11 cellular contexts compared by ENCODE assay signal in genomic region chr7:154832557-154833138, GRCh38.
DNase-seq lines count a peak whose midpoint lies in the region; ATAC-seq and TF ChIP-seq lines count a peak whose summit lies in the region.
"Had no signal": no experiment of that assay in that cellular context is flagged by ENCODE, and none has a peak within 500 bp of the region (broad histone marks: within the 10 kb centered on the region; RNA-seq: fewer than 3 reads in every experiment).

No MANE protein-coding gene starts in this region.

- H3K4me2 ChIP-seq in H9 (ENCODE audit: insufficient read depth, insufficient read length, low read length) = no peak overlapping the region
- no peak overlapping the region for H3K4me2 ChIP-seq in OCI-LY1 (ENCODE audit: low read length)

- no CpG with 5 or more reads among the region's 12 CpGs for WGBS in H9 (ENCODE audit: extremely low coverage, insufficient read length, low lambda C conversion rate)

- no peak overlapping the region for H3K4me3 ChIP-seq in OCI-LY1 (ENCODE audit: low read depth, low read length, poor library complexity, severe bottlenecking)
- H3K4me3 ChIP-seq: adrenal gland had no signal

- no peak overlapping the region for H4K5ac ChIP-seq in H9 (ENCODE audit: insufficient read length, low read depth, low read length)

- no peak overlapping the region; a peak in 1 of 5 replicates for H3K4me3 Mint-ChIP-seq in H9
- no peak overlapping the region for H3K4me3 Mint-ChIP-seq in HFFc6

- H3K9me3 Mint-ChIP-seq in H9 (no peaks in the 10 kb centered on the region; a peak in 1 of 5 replicates), HFFc6 (peaks cover 48% of the 10 kb centered on the region)

- no peak overlapping the region for H3K18ac ChIP-seq in H9 (ENCODE audit: insufficient read length, low read depth, low read length)

- no peaks in the 10 kb centered on the region for H3K23me2 ChIP-seq in H9 (ENCODE audit: insufficient read length, low read depth, low read length, poor library complexity, severe bottlenecking)

- H3K9me3 ChIP-seq in H9 (ENCODE audit: control insufficient read depth, low read depth, low read length) = no peaks in the 10 kb centered on the region
- H3K9me3 ChIP-seq in OCI-LY1 (ENCODE audit: low read length) = no peaks in the 10 kb centered on the region
- H3K9me3 ChIP-seq: adrenal gland had no signal

- no peaks in the 10 kb centered on the region for H3K36me3 ChIP-seq in OCI-LY1 (ENCODE audit: insufficient read depth, low read length)
- H3K36me3 ChIP-seq: adrenal gland had no signal

- H2BK15ac ChIP-seq in H9 (ENCODE audit: low read depth, low read length) = no peak overlapping the region

- H4K20me1 ChIP-seq in H9 (ENCODE audit: control insufficient read depth, insufficient read depth, insufficient read length) = peaks cover 4% of the 10 kb centered on the region
- no peaks in the 10 kb centered on the region for H4K20me1 ChIP-seq in OCI-LY1 (ENCODE audit: insufficient read depth, low read length)

- H3K4me1 Mint-ChIP-seq in H9 = no peaks in the 10 kb centered on the region
- H3K4me1 Mint-ChIP-seq in HFFc6 (ENCODE audit: low read depth) = no peaks in the 10 kb centered on the region

- H3K79me2 ChIP-seq in H9 (ENCODE audit: insufficient read depth, low read length) = no peaks in the 10 kb centered on the region
- H3K79me2 ChIP-seq in OCI-LY1 (ENCODE audit: insufficient read depth, low read length) = no peaks in the 10 kb centered on the region

- TF ChIP-seq CTCF in H9 (conservative IDR thresholded peaks at IDR 0.05) = peak; percentile 63
- TF ChIP-seq CTCF in OCI-LY1 (IDR thresholded peaks at IDR 0.05; ENCODE audit: low read length) = peak; percentile 55
- no peak for TF ChIP-seq CTCF in HFFc6 (IDR thresholded peaks at IDR 0.05)

- DNase-seq in DMS153 (lab: John Stamatoyannopoulos, UW) (peak; percentile 47), H9 (peak; percentile 55), left kidney (ENCODE audit: low read depth, low spot score) (peak; percentile 65), HFFc6 (no peak)
- no peak for DNase-seq in stimulated activated naive CD8-positive, alpha-beta T cell treated with anti-CD3 and anti-CD28 coated beads, Interleukin-15, Interleukin-2, amounts not matched to agents 100 U/mL and 50 U/mL, for 24 hours
- DNase-seq: foreskin keratinocyte, T-helper 1 cell had no signal

- no peak overlapping the region for H3K56ac ChIP-seq in H9 (ENCODE audit: insufficient read length, low read depth, low read length)

- H3K27ac ChIP-seq in H9 (ENCODE audit: insufficient read length, low read depth, low read length) = no peak overlapping the region
- no peak overlapping the region for H3K27ac ChIP-seq in OCI-LY1 (ENCODE audit: low read depth, low read length, poor library complexity, severe bottlenecking)
- H3K27ac ChIP-seq: adrenal gland, foreskin keratinocyte had no signal

- no peak overlapping the region for H3K9ac ChIP-seq in H9 (ENCODE audit: extremely low read depth, insufficient read length, low read length)
- no peak overlapping the region for H3K9ac ChIP-seq in OCI-LY1 (ENCODE audit: low read length)

- H2AK5ac ChIP-seq in H9 (ENCODE audit: insufficient read length, low read length) = no peak overlapping the region

- H4K91ac ChIP-seq in H9 (ENCODE audit: insufficient read length, low read depth, low read length) = no peak overlapping the region

- H3K36me3 Mint-ChIP-seq in H9 (ENCODE audit: insufficient read depth in 1 of 3, low read depth in 3 of 3) = no peaks in the 10 kb centered on the region
- H3K36me3 Mint-ChIP-seq in HFFc6 (ENCODE audit: low read depth) = 0 out of 2 replicates have a peak, but pooled peaks cover 3% of the 10 kb centered on the region

- no peak overlapping the region for H2BK5ac ChIP-seq in H9 (ENCODE audit: insufficient read length, low read length)

- H3T11ph ChIP-seq in H9 (ENCODE audit: low read length) = no peak overlapping the region

- no peak overlapping the region for H2BK120ac ChIP-seq in H9 (ENCODE audit: low read depth, low read length, poor library complexity, severe bottlenecking)

- H3K27me3 ChIP-seq in H9 (ENCODE audit: insufficient read depth, low read length) = no peaks in the 10 kb centered on the region
- H3K27me3 ChIP-seq in OCI-LY1 (ENCODE audit: insufficient read depth, low read length) = peaks cover 4% of the 10 kb centered on the region; the same call in 1 of the 2 replicates
- H3K27me3 ChIP-seq: adrenal gland, foreskin keratinocyte had no signal

- no peak overlapping the region for H2BK12ac ChIP-seq in H9 (ENCODE audit: insufficient read length, low read depth, low read length)

- no peak overlapping the region for H4K8ac ChIP-seq in H9 (replicated peaks; ENCODE audit: insufficient read length, low read depth, low read length)

- no peak overlapping the region for H3K23ac ChIP-seq in H9 (ENCODE audit: insufficient read length, low read depth, low read length)

- H3F3A ChIP-seq in OCI-LY1 (ENCODE audit: insufficient read depth, low read length) = no peaks in the 10 kb centered on the region

- no peaks in the 10 kb centered on the region for H3K9me2 ChIP-seq in OCI-LY1 (ENCODE audit: low read depth, low read length)

- H2AFZ ChIP-seq in H9 (ENCODE audit: low read length) (no peak overlapping the region), OCI-LY1 (ENCODE audit: low read length) (no peak overlapping the region)

- ATAC-seq in HG03280 (IDR thresholded peaks at IDR 0.05; ENCODE audit: unreplicated experiment) = no peak
- ATAC-seq in GM18517 (IDR thresholded peaks at IDR 0.05; ENCODE audit: unreplicated experiment) = no peak
- no peak for ATAC-seq in stimulated activated naive CD8-positive, alpha-beta T cell treated with anti-CD3 and anti-CD28 coated beads, Interleukin-15, Interleukin-2, amounts not matched to agents 100 U/mL and 50 U/mL, for 24 hours
- ATAC-seq: foreskin keratinocyte had no signal

- H3K4me1 ChIP-seq in H9 (ENCODE audit: insufficient read depth, low read length) (no peaks in the 10 kb centered on the region), OCI-LY1 (ENCODE audit: insufficient read depth, low read length, severe bottlenecking) (no peaks in the 10 kb centered on the region)
- H3K4me1 ChIP-seq: adrenal gland, foreskin keratinocyte had no signal

- peaks cover 6% of the 10 kb centered on the region for H3K27me3 Mint-ChIP-seq in H9 (ENCODE audit: low read depth)
- no peaks in the 10 kb centered on the region; the same call in 1 of the 2 replicates for H3K27me3 Mint-ChIP-seq in HFFc6 (ENCODE audit: insufficient read depth)

- H3K4ac ChIP-seq in H9 (ENCODE audit: low read depth, low read length) = no peak overlapping the region

- H2BK20ac ChIP-seq in H9 (ENCODE audit: low read depth, low read length, poor library complexity, severe bottlenecking) = no peak overlapping the region

- H3K27ac Mint-ChIP-seq in H9 (peak overlapping the region in 1 of 3 experiments; percentile 85; a peak in 3 of 7 replicates), HFFc6 (no peak overlapping the region)

- no peaks in the 10 kb centered on the region for H3K79me1 ChIP-seq in H9 (ENCODE audit: insufficient read depth, low read depth, low read length, poor library complexity, severe bottlenecking)

- no peak overlapping the region for H3K14ac ChIP-seq in H9 (ENCODE audit: insufficient read depth, low read length)

Comparison
In these comparisons a context has a peak if more than half of its experiments do, and no peak if none do; other contexts are left out.
1. DNase-seq: peak in DMS153 (single experiment), H9 (single experiment) and left kidney (single experiment); none in HFFc6 (single experiment) and stimulated activated naive CD8-positive, alpha-beta T cell treated with anti-CD3 and anti-CD28 coated beads, Interleukin-15, Interleukin-2, amounts not matched to agents 100 U/mL and 50 U/mL, for 24 hours (single experiment).